17 cellular contexts compared by ENCODE assay signal in the genomic region with DNA sequence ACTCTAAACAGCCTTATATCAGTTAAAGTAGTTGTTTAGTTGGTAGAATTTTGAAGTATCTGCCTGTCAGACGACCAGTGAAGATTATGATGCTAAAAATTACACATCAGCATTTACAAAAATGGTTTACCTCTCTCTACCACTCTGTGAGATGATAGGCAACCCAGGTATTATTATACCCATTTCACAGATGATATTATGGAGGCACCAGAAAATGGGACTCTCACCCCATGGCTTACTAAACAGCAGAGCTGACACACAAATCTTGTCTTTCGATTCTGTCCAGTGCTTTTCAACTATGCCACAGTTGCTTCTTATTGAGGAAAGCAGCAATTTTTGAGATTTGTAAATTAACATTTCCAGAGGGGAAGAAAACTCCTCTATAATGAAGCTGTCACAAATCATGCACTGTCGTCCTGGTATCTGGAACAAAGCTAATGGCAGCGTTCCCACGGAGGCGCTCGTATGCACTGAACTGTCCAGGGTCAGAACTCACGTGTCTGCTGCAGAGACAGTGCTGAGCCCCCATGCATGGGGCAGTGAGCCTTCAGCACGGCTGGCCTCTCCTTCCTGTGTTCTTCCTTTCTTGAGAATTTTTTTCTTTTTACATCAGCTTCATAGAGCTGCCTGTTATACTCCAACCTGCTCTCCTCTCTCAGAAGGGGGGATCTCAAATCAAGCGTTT.
DNase-seq lines count a peak whose midpoint lies in the region; ATAC-seq, FAIRE-seq and TF ChIP-seq lines count a peak whose summit lies in the region.
"Had no signal": no experiment of that assay in that cellular context is flagged by ENCODE, and none has a peak within 500 bp of the region (broad histone marks: within the 10 kb centered on the region; RNA-seq: fewer than 3 reads in every experiment).

No MANE protein-coding gene starts in this region.

- BruUV-seq in HepG2 (replicated peaks; lab: Mats Ljungman, UMichigan), result no TSS peak

- H2BK12ac ChIP-seq in H1 (ENCODE audit: low read depth, low read length), result no peak overlapping the region

- intact Hi-C loops in HepG2 (cut with micrococcal nuclease; ENCODE audit: unreplicated experiment), result no loop called here

- H3K4me3 ChIP-seq in adipocyte (ENCODE audit: low read length), result peak overlapping the region; percentile 34
- no peak overlapping the region for H3K4me3 ChIP-seq in H1 (ENCODE audit: extremely low read depth in 1 of 4, insufficient read depth in 2 of 4, low read depth in 3 of 4, low read length in 4 of 4)
- no peak overlapping the region; a peak in 1 of 6 replicates for H3K4me3 ChIP-seq in HepG2 (replicated peaks in 1 of 3; ENCODE audit: insufficient read depth in 1 of 3, low read depth in 2 of 3, low read length in 3 of 3)
- no peak overlapping the region for H3K4me3 ChIP-seq in effector memory CD4-positive, alpha-beta T cell (ENCODE audit: insufficient read depth, low read depth, low read length, poor library complexity, severe bottlenecking)
- no peak overlapping the region for H3K4me3 ChIP-seq in mesendoderm (ENCODE audit: low read length)

- H3K27me3 ChIP-seq in adipocyte (replicated peaks; ENCODE audit: control insufficient read depth, insufficient read depth, low read length) (no peaks in the 10 kb centered on the region), H1 (replicated peaks in 1 of 4; ENCODE audit: control insufficient read depth in 3 of 4, extremely low read depth in 1 of 4, insufficient read depth in 3 of 4, low read length in 3 of 4) (no peaks in the 10 kb centered on the region), HepG2 (ENCODE audit: control insufficient read depth in 1 of 2, insufficient read depth in 2 of 2, low read length in 2 of 2) (no peaks in the 10 kb centered on the region), mesendoderm (ENCODE audit: insufficient read depth, low read length, poor library complexity) (no peaks in the 10 kb centered on the region)
- H3K27me3 ChIP-seq in effector memory CD4-positive, alpha-beta T cell (replicated peaks; ENCODE audit: control insufficient read depth, insufficient read depth, low read length, poor library complexity, severe bottlenecking), result no peaks in the 10 kb centered on the region

- H4K5ac ChIP-seq in H1 (ENCODE audit: insufficient read length, low read depth, low read length) (no peak overlapping the region), mesendoderm (ENCODE audit: low read length) (no peak overlapping the region)

- TF ChIP-seq EP300 in H1 (IDR thresholded peaks at IDR 0.05; ENCODE audit: borderline replicate concordance in 1 of 2, low read depth in 2 of 2, low read length in 2 of 2), result no peak
- TF ChIP-seq EP300 in HepG2 (IDR thresholded peaks at IDR 0.05; ENCODE audit: low read depth in 2 of 2, low read length in 2 of 2), result no peak
- TF ChIP-seq EP300 in HepG2 (CRISPR knock-in tag; IDR thresholded peaks at IDR 0.05; ENCODE audit: borderline replicate concordance), result no peak

- H3K9ac ChIP-seq in adipocyte (ENCODE audit: low read length) (no peak overlapping the region), H1 (replicated peaks in 1 of 4; ENCODE audit: extremely low read depth in 1 of 4, low read depth in 3 of 4, low read length in 3 of 4) (no peak overlapping the region), HepG2 (ENCODE audit: insufficient read depth, low read depth, low read length) (no peak overlapping the region), mesendoderm (ENCODE audit: low read length) (no peak overlapping the region)

- H2BK5ac ChIP-seq in H1 (ENCODE audit: low read depth, low read length) (no peak overlapping the region), mesendoderm (ENCODE audit: low read length) (no peak overlapping the region)

- FAIRE-seq in H1 (lab: Jason Lieb, UNC), result no peak
- peak; percentile 67 for FAIRE-seq in HepG2 (lab: Jason Lieb, UNC)
- FAIRE-seq: GM12892 had no signal

- peak; percentile 74 for ATAC-seq in HepG2
- ATAC-seq: Panc1 had no signal

- H3K4ac ChIP-seq in H1 (replicated peaks; ENCODE audit: insufficient read length, low read depth, low read length) (no peak overlapping the region), mesendoderm (ENCODE audit: low read depth, low read length) (no peak overlapping the region)

- H3K14ac ChIP-seq in H1 (ENCODE audit: insufficient read length), result no peak overlapping the region

- H3K27ac ChIP-seq in H1 (ENCODE audit: low read depth, low read length) (no peak overlapping the region), HepG2 (ENCODE audit: extremely low read length, insufficient read depth, low read length) (peak overlapping the region; percentile 37), mesendoderm (ENCODE audit: low read depth, low read length) (no peak overlapping the region)
- no peak overlapping the region for H3K27ac ChIP-seq in effector memory CD4-positive, alpha-beta T cell (ENCODE audit: insufficient read depth, low read length, poor library complexity, severe bottlenecking)

- DNase-seq in adipocyte (ENCODE audit: low read depth) (no peak), H1 (ENCODE audit: low read depth in 1 of 2, low spot score in 2 of 2) (no peak), HepG2 (ENCODE audit: low spot score) (peak; percentile 20), retina (peak; percentile 57), GM20000 (ENCODE audit: low spot score) (no peak), mesendoderm (no peak)
- no peak for DNase-seq in effector memory CD4-positive, alpha-beta T cell
- no peak for DNase-seq in stimulated activated CD4-positive, alpha-beta T cell treated with anti-CD3 and anti-CD28 coated beads, Interleukin-12 subunit alpha, Interleukin-12 subunit beta, amount 100 ng/mL, for 4 hours
- DNase-seq: DND-41, GDM1, GOT3, Kasumi-1, NCI-H187 treated with DMSO at 0.1 percent for 48 hours, NCI-H774, Right ventricle myocardium superior had no signal

- TF ChIP-seq CTCF in H1 (IDR thresholded peaks at IDR 0.05; ENCODE audit: control extremely low read depth in 1 of 3, insufficient read depth in 1 of 3, low read depth in 1 of 3, low read length in 3 of 3), result no peak
- no peak for TF ChIP-seq CTCF in HepG2 (CRISPR knock-in tag; IDR thresholded peaks at IDR 0.05)
- TF ChIP-seq CTCF in GM20000 (IDR thresholded peaks at IDR 0.05; ENCODE audit: extremely low read depth, missing control alignments), result no peak

- H2AK5ac ChIP-seq in H1 (ENCODE audit: low read depth, low read length) (no peak overlapping the region), mesendoderm (ENCODE audit: low read length) (no peak overlapping the region)

- H4K20me1 ChIP-seq in H1 (replicated peaks in 1 of 2; ENCODE audit: control insufficient read depth in 1 of 2, insufficient read depth in 2 of 2, low read length in 2 of 2), result no peaks in the 10 kb centered on the region
- H4K20me1 ChIP-seq in HepG2 (ENCODE audit: insufficient read depth, low read length), result no peaks in the 10 kb centered on the region

- TF ChIP-seq POLR2A in H1 (IDR thresholded peaks at IDR 0.05; ENCODE audit: control extremely low read depth in 1 of 2, low read depth in 2 of 2, low read length in 2 of 2) (no peak), HepG2 (IDR thresholded peaks at IDR 0.05; ENCODE audit: insufficient read depth in 1 of 2, low read depth in 2 of 2, low read length in 2 of 2) (no peak)

- no peak overlapping the region for H2BK20ac ChIP-seq in H1 (ENCODE audit: low read length)

- TF ChIP-seq RAD21 in H1 (IDR thresholded peaks at IDR 0.05 in 1 of 2, conservative IDR thresholded peaks at IDR 0.05 in 1 of 2; ENCODE audit: low read depth in 2 of 2, low read length in 2 of 2), result no peak
- TF ChIP-seq RAD21 in HepG2 (CRISPR knock-in tag; IDR thresholded peaks at IDR 0.05), result no peak

- H3K23ac ChIP-seq in H1 (ENCODE audit: insufficient read length) (no peak overlapping the region), mesendoderm (ENCODE audit: low read length) (no peak overlapping the region)

- H2BK120ac ChIP-seq in H1 (replicated peaks; ENCODE audit: low read depth, low read length), result no peak overlapping the region
- H2BK120ac ChIP-seq in mesendoderm (ENCODE audit: low read depth, low read length), result no peak overlapping the region

- H3K79me1 ChIP-seq in H1 (ENCODE audit: low read depth, low read length) (no peaks in the 10 kb centered on the region), mesendoderm (ENCODE audit: low read length) (no peaks in the 10 kb centered on the region)

- no peaks in the 10 kb centered on the region for H3K36me3 ChIP-seq in adipocyte (ENCODE audit: control insufficient read depth, insufficient read depth, low read length, severe bottlenecking)
- H3K36me3 ChIP-seq in H1 (ENCODE audit: control insufficient read depth in 2 of 4, insufficient read depth in 4 of 4, low read length in 3 of 4), result no peaks in the 10 kb centered on the region
- no peaks in the 10 kb centered on the region for H3K36me3 ChIP-seq in HepG2 (replicated peaks in 1 of 2; ENCODE audit: control insufficient read depth in 1 of 2, insufficient read depth in 2 of 2, low read length in 2 of 2)
- H3K36me3 ChIP-seq in effector memory CD4-positive, alpha-beta T cell (ENCODE audit: control insufficient read depth, insufficient read depth, low read length), result no peaks in the 10 kb centered on the region
- H3K36me3 ChIP-seq in mesendoderm (ENCODE audit: control insufficient read depth, insufficient read depth, low read length), result no peaks in the 10 kb centered on the region

- CTCF ChIA-PET in H1 (lab: Charles Lee; ENCODE audit: partially characterized antibody), result interaction anchor here (0.6 to 10.7 kb wide), 3 partner anchors 9 to 403 kb away, joined by 3 to 63 read pairs (median 3); no protein-coding TSS in a partner anchor
- CTCF ChIA-PET in HepG2 (lab: Yijun Ruan, JAX; ENCODE audit: low intra/inter-chr PET ratio, low total read pairs), result no interaction called here

- H2AFZ ChIP-seq in H1 (ENCODE audit: low read length) (no peak overlapping the region), HepG2 (ENCODE audit: low read length) (no peak overlapping the region)

- POLR2A ChIA-PET in H1 (lab: Charles Lee; ENCODE audit: partially characterized antibody) (no interaction called here), HepG2 (lab: Yijun Ruan, JAX) (no interaction called here)

- H4K91ac ChIP-seq in H1 (replicated peaks; ENCODE audit: insufficient read length, low read length), result no peak overlapping the region

- H3K4me1 ChIP-seq in adipocyte (ENCODE audit: control insufficient read depth, insufficient read depth, low read length), result peaks cover 6% of the 10 kb centered on the region
- H3K4me1 ChIP-seq in H1 (replicated peaks in 1 of 4; ENCODE audit: control insufficient read depth in 3 of 4, insufficient read depth in 4 of 4, low read length in 3 of 4), result peaks cover 3 to 11% (median 8%) of the 10 kb centered on the region in 4 experiments; a peak in 6 of 7 replicates
- peaks cover 30% of the 10 kb centered on the region for H3K4me1 ChIP-seq in HepG2 (ENCODE audit: insufficient read depth, low read length)
- H3K4me1 ChIP-seq in effector memory CD4-positive, alpha-beta T cell (ENCODE audit: control insufficient read depth, insufficient read depth, low read length, poor library complexity, severe bottlenecking), result no peaks in the 10 kb centered on the region
- H3K4me1 ChIP-seq in mesendoderm (ENCODE audit: control insufficient read depth, low read depth, low read length), result peaks cover 5% of the 10 kb centered on the region

- WGBS in H1 (ENCODE audit: extremely low coverage in 1 of 2, insufficient coverage in 1 of 2, insufficient read length in 1 of 2, insufficient replicate concordance in 2 of 2, low coverage in 1 of 2, low lambda C conversion rate in 2 of 2, missing lambda C conversion rate in 1 of 2), 2 experiments, result 74% methylated on average over 10 of the region's 10 CpGs; no CpG with 5 or more reads in 1 of the 2 experiments
- WGBS in HepG2 (ENCODE audit: low lambda C conversion rate), result 29% methylated on average over 8 of the region's 10 CpGs
- no CpG with 5 or more reads among the region's 10 CpGs for WGBS in mesendoderm (ENCODE audit: extremely low coverage, insufficient coverage, low lambda C conversion rate)

- no peak overlapping the region for H3K4me2 ChIP-seq in H1 (ENCODE audit: insufficient read depth in 1 of 2, low read depth in 2 of 2, low read length in 2 of 2)
- peak overlapping the region; percentile 82 for H3K4me2 ChIP-seq in HepG2 (ENCODE audit: low read depth, low read length)
- H3K4me2 ChIP-seq in mesendoderm (ENCODE audit: low read length), result no peak overlapping the region

- H3K18ac ChIP-seq in H1 (ENCODE audit: extremely low read depth, low read length), result no peak overlapping the region
- no peak overlapping the region for H3K18ac ChIP-seq in mesendoderm (ENCODE audit: low read length)

- H3K9me3 ChIP-seq in adipocyte (ENCODE audit: control insufficient read depth, low read length), result peaks cover 4% of the 10 kb centered on the region
- H3K9me3 ChIP-seq in H1 (ENCODE audit: insufficient read depth in 2 of 2, low read depth in 1 of 2, low read length in 1 of 2), result no peaks in the 10 kb centered on the region
- no peaks in the 10 kb centered on the region for H3K9me3 ChIP-seq in HepG2 (ENCODE audit: low read length)
- no peaks in the 10 kb centered on the region for H3K9me3 ChIP-seq in effector memory CD4-positive, alpha-beta T cell (ENCODE audit: control insufficient read depth, low read length)

- no peak overlapping the region for H2BK15ac ChIP-seq in H1 (ENCODE audit: low read length)
- no peak overlapping the region for H2BK15ac ChIP-seq in mesendoderm (replicated peaks; ENCODE audit: low read depth)

- no peaks in the 10 kb centered on the region for H3K79me2 ChIP-seq in H1 (ENCODE audit: control insufficient read depth in 1 of 2, insufficient read depth in 2 of 2, low read length in 2 of 2)
- H3K79me2 ChIP-seq in HepG2 (ENCODE audit: insufficient read depth, low read length), result no peaks in the 10 kb centered on the region
- no peaks in the 10 kb centered on the region for H3K79me2 ChIP-seq in mesendoderm (ENCODE audit: control insufficient read depth, insufficient read depth, low read length)

- in situ Hi-C loops in HepG2 (cut with HindIII; ENCODE audit: extremely low pct_ligation_motif_present, low pct_unique_long_range_greater_than_20kb), result no loop called here

- H3K23me2 ChIP-seq in H1 (ENCODE audit: low read depth, low read length), result no peaks in the 10 kb centered on the region

- H3K56ac ChIP-seq in H1 (replicated peaks; ENCODE audit: insufficient read length, low read depth, low read length), result no peak overlapping the region
- no peak overlapping the region for H3K56ac ChIP-seq in mesendoderm (ENCODE audit: low read length)

- no peak overlapping the region for H4K8ac ChIP-seq in H1 (ENCODE audit: extremely low read depth, insufficient read depth, low read length)
- H4K8ac ChIP-seq in mesendoderm (ENCODE audit: low read depth, low read length), result no peak overlapping the region

Comparison
In these comparisons a context has a peak if more than half of its experiments do, and no peak if none do; other contexts are left out.
1. DNase-seq: peak in HepG2 (single experiment) and retina (single experiment); none in adipocyte (single experiment), H1 (0 of 2), effector memory CD4-positive, alpha-beta T cell (0 of 3), stimulated activated CD4-positive, alpha-beta T cell treated with anti-CD3 and anti-CD28 coated beads, Interleukin-12 subunit alpha, Interleukin-12 subunit beta, amount 100 ng/mL, for 4 hours (single experiment), GM20000 (single experiment) and mesendoderm (single experiment).